1 cellular context compared by ENCODE assay signal in the genomic region with DNA sequence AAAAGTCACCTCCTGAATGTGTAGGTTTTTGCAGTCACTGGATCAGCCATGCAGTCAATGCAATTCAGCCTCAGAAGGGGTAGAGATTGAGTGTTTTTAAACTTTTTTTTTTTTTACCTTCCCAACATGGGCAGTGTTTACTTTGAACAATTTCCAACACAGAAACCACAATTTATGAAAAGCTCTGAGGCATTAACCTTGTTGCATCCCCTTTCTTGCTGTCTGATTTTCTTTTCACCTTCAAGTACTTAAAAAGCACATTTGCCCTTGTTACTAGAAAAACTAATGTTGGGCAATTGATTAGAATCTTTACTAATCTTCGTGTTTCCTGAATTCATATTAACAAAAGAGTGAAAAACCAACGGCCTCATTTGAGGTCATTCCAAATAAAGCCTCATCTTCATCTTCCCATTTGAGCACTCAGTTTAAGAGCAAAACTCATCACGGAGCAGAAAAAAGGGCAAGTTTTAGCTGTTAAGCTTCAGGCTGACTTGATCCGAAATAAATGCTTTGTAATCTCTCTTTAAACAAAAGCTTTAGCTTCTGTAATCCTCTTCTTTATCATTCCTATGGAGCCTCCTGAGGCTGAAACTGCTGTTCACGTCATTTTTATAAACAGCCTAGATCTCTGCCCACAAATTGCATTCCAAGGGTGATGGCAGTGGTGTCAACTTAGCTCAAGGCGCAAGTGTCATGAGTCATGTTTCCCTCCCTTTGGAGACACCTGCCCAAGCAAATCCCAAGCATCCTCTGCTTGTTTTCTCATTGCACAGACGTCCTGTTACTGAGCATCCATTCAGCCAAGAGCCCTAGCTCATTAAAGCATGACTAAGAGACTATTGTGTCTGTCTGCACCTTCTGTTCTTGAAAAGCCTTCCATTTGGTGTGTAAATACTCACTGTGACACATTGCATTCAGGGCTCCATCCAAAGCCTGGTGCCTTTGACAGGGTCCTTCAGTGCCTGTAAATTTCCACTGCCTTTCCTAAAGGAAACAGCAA.
TF ChIP-seq lines count a peak whose summit lies in the region.

No MANE protein-coding gene starts in this region.

TF ChIP-seq in HEK293, 187 proteins besides CTCF, POLR2A, EP300 and RAD21 (continued from another document and continues in another):
- TF ChIP-seq ZNF76 (tag by site-specific recombination; IDR thresholded peaks at IDR 0.05; ENCODE audit: borderline replicate concordance, low read depth) (peak; percentile 22; the same call in 1 of the 2 replicates), OSR2 (tag by site-specific recombination; IDR thresholded peaks at IDR 0.05) (peak; percentile 74; the same call in 1 of the 2 replicates), ZNF610 (tag by site-specific recombination; IDR thresholded peaks at IDR 0.05; ENCODE audit: borderline replicate concordance) (no peak), ZNF112 (tag by site-specific recombination; IDR thresholded peaks at IDR 0.05) (no peak), ZNF488 (tag by site-specific recombination; IDR thresholded peaks at IDR 0.05) (no peak), ZNF549 (tag by site-specific recombination; IDR thresholded peaks at IDR 0.05) (no peak), ZNF335 (tag by site-specific recombination; conservative IDR thresholded peaks at IDR 0.05) (peak; percentile 65; the same call in 1 of the 2 replicates), MEIS1 (CRISPR knock-in tag; IDR thresholded peaks at IDR 0.05; ENCODE audit: borderline replicate concordance) (no peak), ZEB2 (tag by site-specific recombination; IDR thresholded peaks at IDR 0.05) (peak; percentile 50; the same call in 1 of the 2 replicates), ZNF274 (IDR thresholded peaks at IDR 0.05; ENCODE audit: low read length) (no peak), ZNF274 (tag by site-specific recombination; IDR thresholded peaks at IDR 0.05; ENCODE audit: borderline replicate concordance) (no peak), ZSCAN30 (tag by site-specific recombination; IDR thresholded peaks at IDR 0.05) (no peak), ZFP41 (tag by site-specific recombination; IDR thresholded peaks at IDR 0.05; ENCODE audit: borderline replicate concordance) (no peak), GLI4 (tag by site-specific recombination; IDR thresholded peaks at IDR 0.05) (no peak), KLF8 (tag by site-specific recombination; IDR thresholded peaks at IDR 0.05) (peak; percentile 86), ZNF24 (tag by site-specific recombination; IDR thresholded peaks at IDR 0.05) (0 out of 2 replicates have a peak, but pooled peaks have one; percentile 53), ZBTB48 (tag by site-specific recombination; IDR thresholded peaks at IDR 0.05) (peak; percentile 87), ZNF747 (tag by site-specific recombination; IDR thresholded peaks at IDR 0.05) (no peak), ZNF394 (tag by site-specific recombination; IDR thresholded peaks at IDR 0.05; ENCODE audit: borderline replicate concordance) (peak; percentile 61; the same call in 1 of the 2 replicates), ZNF121 (tag by site-specific recombination; IDR thresholded peaks at IDR 0.05) (no peak), SP3 (tag by site-specific recombination; IDR thresholded peaks at IDR 0.05) (peak; percentile 51), ZNF664 (tag by site-specific recombination; IDR thresholded peaks at IDR 0.05) (no peak), ZBTB7A (tag by site-specific recombination; IDR thresholded peaks at IDR 0.05; ENCODE audit: low read depth) (no peak), KLF7 (tag by site-specific recombination; IDR thresholded peaks at IDR 0.05; ENCODE audit: borderline replicate concordance) (no peak), ZNF473 (tag by site-specific recombination; IDR thresholded peaks at IDR 0.05) (no peak), GLIS1 (tag by site-specific recombination; IDR thresholded peaks at IDR 0.05) (0 out of 2 replicates have a peak, but pooled peaks have one; percentile 12), ZNF426 (tag by site-specific recombination; IDR thresholded peaks at IDR 0.05) (no peak), ZNF626 (tag by site-specific recombination; IDR thresholded peaks at IDR 0.05) (no peak), ZNF785 (tag by site-specific recombination; IDR thresholded peaks at IDR 0.05) (no peak), WT1 (tag by site-specific recombination; IDR thresholded peaks at IDR 0.05) (peak; percentile 90), ZNF404 (tag by site-specific recombination; IDR thresholded peaks at IDR 0.05) (no peak), ZNF391 (tag by site-specific recombination; IDR thresholded peaks at IDR 0.05; ENCODE audit: borderline replicate concordance, low read depth) (no peak), GLIS2 (tag by site-specific recombination; IDR thresholded peaks at IDR 0.05) (no peak), ZNF571 (tag by site-specific recombination; IDR thresholded peaks at IDR 0.05) (no peak), ZSCAN16 (tag by site-specific recombination; IDR thresholded peaks at IDR 0.05) (no peak), ZNF202 (tag by site-specific recombination; IDR thresholded peaks at IDR 0.05; ENCODE audit: borderline replicate concordance) (no peak), SP2 (tag by site-specific recombination; IDR thresholded peaks at IDR 0.05) (0 out of 2 replicates have a peak, but pooled peaks have one; percentile 15), ZFP3 (tag by site-specific recombination; IDR thresholded peaks at IDR 0.05; ENCODE audit: low read depth) (no peak), ZNF658 (tag by site-specific recombination; IDR thresholded peaks at IDR 0.05) (no peak), ZNF37A (tag by site-specific recombination; IDR thresholded peaks at IDR 0.05) (no peak), MYNN (tag by site-specific recombination; IDR thresholded peaks at IDR 0.05; ENCODE audit: borderline replicate concordance) (no peak), IKZF3 (tag by site-specific recombination; IDR thresholded peaks at IDR 0.05) (no peak), ZNF140 (tag by site-specific recombination; IDR thresholded peaks at IDR 0.05) (no peak), ZNF521 (tag by site-specific recombination; IDR thresholded peaks at IDR 0.05) (no peak), SCRT1 (tag by site-specific recombination; IDR thresholded peaks at IDR 0.05; ENCODE audit: borderline replicate concordance) (no peak), ZNF670 (tag by site-specific recombination; IDR thresholded peaks at IDR 0.05; ENCODE audit: low read depth) (no peak), ZNF214 (tag by site-specific recombination; IDR thresholded peaks at IDR 0.05; ENCODE audit: borderline replicate concordance) (no peak), ZNF416 (tag by site-specific recombination; IDR thresholded peaks at IDR 0.05) (no peak), ATF2 (tag by site-specific recombination; IDR thresholded peaks at IDR 0.05; ENCODE audit: low read depth) (peak; percentile 55; the same call in 1 of the 2 replicates), ZNF366 (tag by site-specific recombination; conservative IDR thresholded peaks at IDR 0.05) (peak; percentile 92), ZNF600 (tag by site-specific recombination; IDR thresholded peaks at IDR 0.05) (peak; percentile 90), ZNF558 (tag by site-specific recombination; IDR thresholded peaks at IDR 0.05) (no peak), PRDM1 (tag by site-specific recombination; IDR thresholded peaks at IDR 0.05) (no peak)
- TF ChIP-seq, protein P1, sequence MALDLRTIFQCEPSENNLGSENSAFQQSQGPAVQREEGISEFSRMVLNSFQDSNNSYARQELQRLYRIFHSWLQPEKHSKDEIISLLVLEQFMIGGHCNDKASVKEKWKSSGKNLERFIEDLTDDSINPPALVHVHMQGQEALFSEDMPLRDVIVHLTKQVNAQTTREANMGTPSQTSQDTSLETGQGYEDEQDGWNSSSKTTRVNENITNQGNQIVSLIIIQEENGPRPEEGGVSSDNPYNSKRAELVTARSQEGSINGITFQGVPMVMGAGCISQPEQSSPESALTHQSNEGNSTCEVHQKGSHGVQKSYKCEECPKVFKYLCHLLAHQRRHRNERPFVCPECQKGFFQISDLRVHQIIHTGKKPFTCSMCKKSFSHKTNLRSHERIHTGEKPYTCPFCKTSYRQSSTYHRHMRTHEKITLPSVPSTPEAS (tag by site-specific recombination; IDR thresholded peaks at IDR 0.05): no peak
- TF ChIP-seq, protein P2, sequence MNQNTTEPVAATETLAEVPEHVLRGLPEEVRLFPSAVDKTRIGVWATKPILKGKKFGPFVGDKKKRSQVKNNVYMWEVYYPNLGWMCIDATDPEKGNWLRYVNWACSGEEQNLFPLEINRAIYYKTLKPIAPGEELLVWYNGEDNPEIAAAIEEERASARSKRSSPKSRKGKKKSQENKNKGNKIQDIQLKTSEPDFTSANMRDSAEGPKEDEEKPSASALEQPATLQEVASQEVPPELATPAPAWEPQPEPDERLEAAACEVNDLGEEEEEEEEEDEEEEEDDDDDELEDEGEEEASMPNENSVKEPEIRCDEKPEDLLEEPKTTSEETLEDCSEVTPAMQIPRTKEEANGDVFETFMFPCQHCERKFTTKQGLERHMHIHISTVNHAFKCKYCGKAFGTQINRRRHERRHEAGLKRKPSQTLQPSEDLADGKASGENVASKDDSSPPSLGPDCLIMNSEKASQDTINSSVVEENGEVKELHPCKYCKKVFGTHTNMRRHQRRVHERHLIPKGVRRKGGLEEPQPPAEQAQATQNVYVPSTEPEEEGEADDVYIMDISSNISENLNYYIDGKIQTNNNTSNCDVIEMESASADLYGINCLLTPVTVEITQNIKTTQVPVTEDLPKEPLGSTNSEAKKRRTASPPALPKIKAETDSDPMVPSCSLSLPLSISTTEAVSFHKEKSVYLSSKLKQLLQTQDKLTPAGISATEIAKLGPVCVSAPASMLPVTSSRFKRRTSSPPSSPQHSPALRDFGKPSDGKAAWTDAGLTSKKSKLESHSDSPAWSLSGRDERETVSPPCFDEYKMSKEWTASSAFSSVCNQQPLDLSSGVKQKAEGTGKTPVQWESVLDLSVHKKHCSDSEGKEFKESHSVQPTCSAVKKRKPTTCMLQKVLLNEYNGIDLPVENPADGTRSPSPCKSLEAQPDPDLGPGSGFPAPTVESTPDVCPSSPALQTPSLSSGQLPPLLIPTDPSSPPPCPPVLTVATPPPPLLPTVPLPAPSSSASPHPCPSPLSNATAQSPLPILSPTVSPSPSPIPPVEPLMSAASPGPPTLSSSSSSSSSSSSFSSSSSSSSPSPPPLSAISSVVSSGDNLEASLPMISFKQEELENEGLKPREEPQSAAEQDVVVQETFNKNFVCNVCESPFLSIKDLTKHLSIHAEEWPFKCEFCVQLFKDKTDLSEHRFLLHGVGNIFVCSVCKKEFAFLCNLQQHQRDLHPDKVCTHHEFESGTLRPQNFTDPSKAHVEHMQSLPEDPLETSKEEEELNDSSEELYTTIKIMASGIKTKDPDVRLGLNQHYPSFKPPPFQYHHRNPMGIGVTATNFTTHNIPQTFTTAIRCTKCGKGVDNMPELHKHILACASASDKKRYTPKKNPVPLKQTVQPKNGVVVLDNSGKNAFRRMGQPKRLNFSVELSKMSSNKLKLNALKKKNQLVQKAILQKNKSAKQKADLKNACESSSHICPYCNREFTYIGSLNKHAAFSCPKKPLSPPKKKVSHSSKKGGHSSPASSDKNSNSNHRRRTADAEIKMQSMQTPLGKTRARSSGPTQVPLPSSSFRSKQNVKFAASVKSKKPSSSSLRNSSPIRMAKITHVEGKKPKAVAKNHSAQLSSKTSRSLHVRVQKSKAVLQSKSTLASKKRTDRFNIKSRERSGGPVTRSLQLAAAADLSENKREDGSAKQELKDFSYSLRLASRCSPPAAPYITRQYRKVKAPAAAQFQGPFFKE (tag by site-specific recombination; IDR thresholded peaks at IDR 0.05; ENCODE audit: borderline replicate concordance): no peak
- TF ChIP-seq, protein P3, sequence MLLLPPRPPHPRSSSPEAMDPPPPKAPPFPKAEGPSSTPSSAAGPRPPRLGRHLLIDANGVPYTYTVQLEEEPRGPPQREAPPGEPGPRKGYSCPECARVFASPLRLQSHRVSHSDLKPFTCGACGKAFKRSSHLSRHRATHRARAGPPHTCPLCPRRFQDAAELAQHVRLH (tag by site-specific recombination; IDR thresholded peaks at IDR 0.05): no peak
- TF ChIP-seq, protein P4, sequence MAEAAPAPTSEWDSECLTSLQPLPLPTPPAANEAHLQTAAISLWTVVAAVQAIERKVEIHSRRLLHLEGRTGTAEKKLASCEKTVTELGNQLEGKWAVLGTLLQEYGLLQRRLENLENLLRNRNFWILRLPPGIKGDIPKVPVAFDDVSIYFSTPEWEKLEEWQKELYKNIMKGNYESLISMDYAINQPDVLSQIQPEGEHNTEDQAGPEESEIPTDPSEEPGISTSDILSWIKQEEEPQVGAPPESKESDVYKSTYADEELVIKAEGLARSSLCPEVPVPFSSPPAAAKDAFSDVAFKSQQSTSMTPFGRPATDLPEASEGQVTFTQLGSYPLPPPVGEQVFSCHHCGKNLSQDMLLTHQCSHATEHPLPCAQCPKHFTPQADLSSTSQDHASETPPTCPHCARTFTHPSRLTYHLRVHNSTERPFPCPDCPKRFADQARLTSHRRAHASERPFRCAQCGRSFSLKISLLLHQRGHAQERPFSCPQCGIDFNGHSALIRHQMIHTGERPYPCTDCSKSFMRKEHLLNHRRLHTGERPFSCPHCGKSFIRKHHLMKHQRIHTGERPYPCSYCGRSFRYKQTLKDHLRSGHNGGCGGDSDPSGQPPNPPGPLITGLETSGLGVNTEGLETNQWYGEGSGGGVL (tag by site-specific recombination; IDR thresholded peaks at IDR 0.05): peak; percentile 64
- TF ChIP-seq, protein P5, sequence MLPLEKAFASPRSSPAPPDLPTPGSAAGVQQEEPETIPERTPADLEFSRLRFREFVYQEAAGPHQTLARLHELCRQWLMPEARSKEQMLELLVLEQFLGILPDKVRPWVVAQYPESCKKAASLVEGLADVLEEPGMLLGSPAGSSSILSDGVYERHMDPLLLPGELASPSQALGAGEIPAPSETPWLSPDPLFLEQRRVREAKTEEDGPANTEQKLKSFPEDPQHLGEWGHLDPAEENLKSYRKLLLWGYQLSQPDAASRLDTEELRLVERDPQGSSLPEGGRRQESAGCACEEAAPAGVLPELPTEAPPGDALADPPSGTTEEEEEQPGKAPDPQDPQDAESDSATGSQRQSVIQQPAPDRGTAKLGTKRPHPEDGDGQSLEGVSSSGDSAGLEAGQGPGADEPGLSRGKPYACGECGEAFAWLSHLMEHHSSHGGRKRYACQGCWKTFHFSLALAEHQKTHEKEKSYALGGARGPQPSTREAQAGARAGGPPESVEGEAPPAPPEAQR (tag by site-specific recombination; IDR thresholded peaks at IDR 0.05): no peak
